ENCODE assay signal across 8 cellular contexts in the genomic region with DNA sequence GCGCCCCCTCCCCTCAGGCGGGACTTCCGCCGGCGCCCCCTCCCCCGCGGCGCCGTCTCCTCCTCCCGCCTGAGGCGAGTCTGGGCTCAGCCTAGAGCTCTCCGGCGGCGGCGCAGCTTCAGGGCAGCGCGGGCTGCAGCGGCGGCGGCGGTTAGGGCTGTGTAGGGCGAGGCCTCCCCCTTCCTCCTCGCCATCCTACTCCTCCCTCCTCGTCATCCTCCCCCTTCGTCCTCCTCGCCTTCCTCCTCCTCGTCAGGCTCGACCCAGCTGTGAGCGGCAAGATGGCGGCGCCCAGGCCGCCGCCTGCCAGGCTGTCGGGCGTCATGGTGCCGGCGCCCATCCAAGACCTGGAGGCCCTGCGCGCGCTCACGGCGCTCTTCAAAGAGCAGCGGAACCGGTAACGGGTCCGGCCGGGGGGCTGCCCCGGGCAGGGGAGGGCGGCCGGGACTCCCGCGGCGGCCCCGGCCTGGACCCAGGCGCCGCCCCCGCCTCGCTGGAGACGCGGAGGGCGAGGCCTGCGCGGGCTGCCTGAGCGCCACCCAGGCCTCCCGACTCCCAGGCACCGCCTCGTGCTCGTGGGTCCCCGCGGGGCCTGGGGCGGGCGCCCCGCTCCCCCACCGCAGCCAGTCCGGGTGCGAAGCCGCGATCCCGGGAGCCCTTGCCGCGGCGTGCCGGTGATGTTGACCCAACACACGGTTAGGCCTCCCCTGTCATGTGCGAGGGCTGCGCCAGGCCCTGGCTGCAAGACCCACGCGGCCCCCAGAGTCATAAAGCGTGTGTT. TPM values are rescaled to one million over a fixed set of nuclear protein-coding genes. Genes with fewer than 3 reads are reported as not detected.
DNase-seq lines count a peak whose midpoint lies in the region; ATAC-seq and TF ChIP-seq lines count a peak whose summit lies in the region.

A gene with protein sequence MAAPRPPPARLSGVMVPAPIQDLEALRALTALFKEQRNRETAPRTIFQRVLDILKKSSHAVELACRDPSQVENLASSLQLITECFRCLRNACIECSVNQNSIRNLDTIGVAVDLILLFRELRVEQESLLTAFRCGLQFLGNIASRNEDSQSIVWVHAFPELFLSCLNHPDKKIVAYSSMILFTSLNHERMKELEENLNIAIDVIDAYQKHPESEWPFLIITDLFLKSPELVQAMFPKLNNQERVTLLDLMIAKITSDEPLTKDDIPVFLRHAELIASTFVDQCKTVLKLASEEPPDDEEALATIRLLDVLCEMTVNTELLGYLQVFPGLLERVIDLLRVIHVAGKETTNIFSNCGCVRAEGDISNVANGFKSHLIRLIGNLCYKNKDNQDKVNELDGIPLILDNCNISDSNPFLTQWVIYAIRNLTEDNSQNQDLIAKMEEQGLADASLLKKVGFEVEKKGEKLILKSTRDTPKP (plus strand): TSS at position 52 of the 781 bp plus-strand sequence. CDS start 230 bp downstream, at position 282.

- H3K9me3 Mint-ChIP-seq in activated naive CD8-positive, alpha-beta T cell (ENCODE audit: low read depth): no peaks in the 10 kb centered on the region

- no peak for TF ChIP-seq EP300 in ovary (IDR thresholded peaks at IDR 0.05)

- H3K36me3 ChIP-seq in MM.1S (replicated peaks; ENCODE audit: insufficient read depth, low read length): no peaks in the 10 kb centered on the region
- no peaks in the 10 kb centered on the region for H3K36me3 ChIP-seq in ovary
- H3K36me3 ChIP-seq in testis (ENCODE audit: low read depth, missing control alignments): no peaks in the 10 kb centered on the region

- H3K27ac ChIP-seq in MM.1S (ENCODE audit: low read length) (peak within 1 kb of the TSS; percentile 36; the same call in 1 of the 2 replicates), ovary (peak within 1 kb of the TSS; percentile 88 to 89), testis (peak within 1 kb of the TSS; percentile 92 to 97)

- H3F3A ChIP-seq in MM.1S (ENCODE audit: insufficient read depth, low read length): 0 out of 2 replicates have a peak, but pooled peaks cover 4% of the 10 kb centered on the region

- H3K4me3 ChIP-seq in MM.1S (ENCODE audit: low read length): peak within 1 kb of the TSS; percentile 99
- H3K4me3 ChIP-seq in ovary: peak within 1 kb of the TSS; percentile 68
- peak within 1 kb of the TSS; percentile 82 to 92 for H3K4me3 ChIP-seq in testis

- intact Hi-C loops in Right ventricle myocardium inferior (cut with DNase I): loop anchor here (10.0 kb wide), 1 partner anchor 257 kb away; the partner anchor contains the start of genes RIBC2 and SMC1B
- intact Hi-C loops in ovary (cut with DNase I): no loop called here
- intact Hi-C loops in testis (cut with DNase I; ENCODE audit: low total_unique reads): no loop called here

- in situ Hi-C loops in Caki2 (cut with HindIII; ENCODE audit: low pct_unique_long_range_greater_than_20kb, low sequenced_read_pairs): no loop called here

- H3K4me2 ChIP-seq in MM.1S (ENCODE audit: low read depth, low read length): peak within 1 kb of the TSS; percentile 98

- H3K9ac ChIP-seq in MM.1S (ENCODE audit: low read length): peak within 1 kb of the TSS; percentile 86

- peak within 1 kb of the TSS; percentile 90 for H3K27ac Mint-ChIP-seq in activated naive CD8-positive, alpha-beta T cell

- ATAC-seq in GM21619 (IDR thresholded peaks at IDR 0.05; ENCODE audit: unreplicated experiment) (peak; percentile 55), Right ventricle myocardium inferior (peak; percentile 88)

- TF ChIP-seq POLR2A in ovary (IDR thresholded peaks at IDR 0.05): peak; percentile 44
- no peak for TF ChIP-seq POLR2A in testis (IDR thresholded peaks at IDR 0.05)

- H3K4me3 Mint-ChIP-seq in activated naive CD8-positive, alpha-beta T cell: peak within 1 kb of the TSS; percentile 93

- H2AFZ ChIP-seq in MM.1S (ENCODE audit: low read length): peak within 1 kb of the TSS; percentile 89

- H3K27me3 ChIP-seq in MM.1S (replicated peaks; ENCODE audit: insufficient read depth, low read length): no peaks in the 10 kb centered on the region
- H3K27me3 ChIP-seq in ovary: no peaks in the 10 kb centered on the region
- no peaks in the 10 kb centered on the region for H3K27me3 ChIP-seq in testis

- peaks cover 4% of the 10 kb centered on the region for H3K36me3 Mint-ChIP-seq in activated naive CD8-positive, alpha-beta T cell

- H3K4me1 ChIP-seq in MM.1S (ENCODE audit: low read length) (peaks cover 7% of the 10 kb centered on the region), ovary (ENCODE audit: insufficient read depth) (peaks cover 3% of the 10 kb centered on the region), testis (peaks cover 26% of the 10 kb centered on the region)

- no peaks in the 10 kb centered on the region for H3K9me2 ChIP-seq in MM.1S (replicated peaks; ENCODE audit: insufficient read depth, low read length)

- no peaks in the 10 kb centered on the region for H4K20me1 ChIP-seq in MM.1S (ENCODE audit: insufficient read depth, low read length)

- H3K27me3 Mint-ChIP-seq in activated naive CD8-positive, alpha-beta T cell: peaks cover 3% of the 10 kb centered on the region

- H3K9me3 ChIP-seq in MM.1S (replicated peaks; ENCODE audit: insufficient read depth, low read length) (no peaks in the 10 kb centered on the region), ovary (no peaks in the 10 kb centered on the region), testis (no peaks in the 10 kb centered on the region)

- peak; percentile 89 for DNase-seq in Caki2 (ENCODE audit: low read depth)
- peak; percentile 62 for DNase-seq in MM.1S
- peak; percentile 62 for DNase-seq in SKM-1 treated with dmso at 0.1 percent for 144 hours (lab: John Stamatoyannopoulos, UW; ENCODE audit: unreplicated experiment)
- DNase-seq in Right ventricle myocardium inferior (ENCODE audit: missing footprints): peak; percentile 89
- peak; percentile 66 to 85 (median 70) for DNase-seq in ovary
- DNase-seq in testis: peak; percentile 81

- peaks cover 36% of the 10 kb centered on the region for H3K4me1 Mint-ChIP-seq in activated naive CD8-positive, alpha-beta T cell (ENCODE audit: low read depth)

- H3K79me2 ChIP-seq in MM.1S (ENCODE audit: low read length): peaks cover 51% of the 10 kb centered on the region

- 0 to 1% (median 0%) methylated on average over 66 to 89 of the region's 89 CpGs for WGBS in ovary, 3 donors
- 0% methylated on average over 19 to 62 of the region's 89 CpGs for WGBS in testis, 2 donors

- TF ChIP-seq CTCF in MM.1S (IDR thresholded peaks at IDR 0.05; ENCODE audit: low read length) (no peak), ovary (IDR thresholded peaks at IDR 0.05) (no peak), testis (IDR thresholded peaks at IDR 0.05) (no peak)

RNA-seq across cellular contexts. Expression of the gene that starts here (rescaled TPM):
- total RNA-seq in Caki2 (2014; rRNA removed; shearing (Covaris generic); ENCODE audit: low replicate concordance): 228 and 323 TPM in 2 replicates
- total RNA-seq in Right ventricle myocardium inferior (138 TPM), ovary (100 to 1,000 TPM; 164 to 241 (median 183) TPM), testis (100 to 1,000 TPM; 171 to 176 TPM)
- polyA plus RNA-seq in ovary (100 to 1,000 TPM in 1 of 2 donors, 10 to 100 TPM in 1; 77.4 to 158 TPM), testis (ENCODE audit: insufficient read depth, low read depth, low replicate concordance) (204 TPM)

Comparison
In these comparisons a context has a peak if more than half of its experiments do, and no peak if none do; other contexts are left out.
1. Peak in every context shown above with its lines: DNase-seq, ATAC-seq, H3K4me3 ChIP-seq and H3K27ac ChIP-seq.
2. H3K27ac ChIP-seq: peak in every context shown above with its lines; median percentile 94 in testis; 88 in ovary; 36 in MM.1S.